ENCODE assay signal across 8 cellular contexts in genomic region chr2:157404363-157404762, GRCh38. TPM values are rescaled to one million over a fixed set of nuclear protein-coding genes. Genes with fewer than 3 reads are reported as not detected.
DNase-seq lines count a peak whose midpoint lies in the region; FAIRE-seq and TF ChIP-seq lines count a peak whose summit lies in the region.

No MANE protein-coding gene starts in this region.

- no peaks in the 10 kb centered on the region for H3K27me3 ChIP-seq in neuronal stem cell (ENCODE audit: control insufficient read depth in 3 of 3, insufficient read depth in 3 of 3, low read depth in 1 of 3, low read length in 3 of 3)

- H3K36me3 ChIP-seq in neuronal stem cell (replicated peaks in 1 of 2; ENCODE audit: control insufficient read depth in 2 of 2, insufficient read depth in 2 of 2, low read length in 2 of 2), result no peaks in the 10 kb centered on the region

- no peaks in the 10 kb centered on the region for H3K9me3 ChIP-seq in neuronal stem cell (replicated peaks in 1 of 2; ENCODE audit: control insufficient read depth in 2 of 2, insufficient read depth in 1 of 2, low read depth in 1 of 2, low read length in 2 of 2)

- H2AFZ ChIP-seq in neuronal stem cell (ENCODE audit: low read length), result no peak overlapping the region

- no peak overlapping the region for H2BK12ac ChIP-seq in neuronal stem cell (ENCODE audit: low read length)

- FAIRE-seq in GM12891 (lab: Jason Lieb, UNC), result peak; percentile 95

- H3K27ac ChIP-seq in neuronal stem cell (replicated peaks; ENCODE audit: low read length), result no peak overlapping the region

- no peak overlapping the region for H2BK120ac ChIP-seq in neuronal stem cell (ENCODE audit: low read depth, low read length)

- WGBS in neuronal stem cell (ENCODE audit: extremely low coverage in 2 of 2, insufficient read length in 2 of 2, insufficient replicate concordance in 1 of 2), 2 donors, result no CpG with 5 or more reads among the region's 2 CpGs

- H3K4ac ChIP-seq in neuronal stem cell (ENCODE audit: low read length), result no peak overlapping the region

- no peak overlapping the region for H4K91ac ChIP-seq in neuronal stem cell (ENCODE audit: low read depth, low read length, poor library complexity)

- no peak overlapping the region for H3K4me2 ChIP-seq in neuronal stem cell (ENCODE audit: insufficient read depth, low read length, poor library complexity, severe bottlenecking)

- DNase-seq in GM12891 (ENCODE audit: insufficient read length, low spot score), result peak; percentile 32
- DNase-seq in H4 (ENCODE audit: low spot score), result peak; percentile 7
- DNase-seq in MV-4-11 (lab: John Stamatoyannopoulos, UW), result peak; percentile 73
- DNase-seq in activated gamma-delta T cell treated with anti-CD3 and anti-CD28 coated beads, Interleukin-2, amount 50 U/mL, for 16 hours (ENCODE audit: low read depth), result peak; percentile 52
- peak; percentile 29 to 64 for DNase-seq in stimulated activated CD4-positive, alpha-beta T cell treated with anti-CD3 and anti-CD28 coated beads, Interleukin-4, amount 100 ng/mL, for 4 hours
- DNase-seq in NCI-H446 (lab: John Stamatoyannopoulos, UW), result no peak
- DNase-seq in neuronal stem cell (ENCODE audit: low spot score), result no peak
- no peak for DNase-seq in NCI-H526 treated with DMSO at 0.1 percent for 48 hours (lab: John Stamatoyannopoulos, UW)

- H3K18ac ChIP-seq in neuronal stem cell (ENCODE audit: low read length), result no peak overlapping the region

- H2BK5ac ChIP-seq in neuronal stem cell (ENCODE audit: low read length), result no peak overlapping the region

- no peak overlapping the region for H3K4me3 ChIP-seq in neuronal stem cell (ENCODE audit: low read length in 2 of 2)

- no peak overlapping the region for H3K9ac ChIP-seq in neuronal stem cell (ENCODE audit: low read depth, low read length, poor library complexity)

- no peak overlapping the region for H2BK15ac ChIP-seq in neuronal stem cell (ENCODE audit: low read length)

- no peak overlapping the region for H4K8ac ChIP-seq in neuronal stem cell (ENCODE audit: low read depth, low read length)

- H3K23ac ChIP-seq in neuronal stem cell (ENCODE audit: low read depth, low read length, poor library complexity), result no peak overlapping the region

- H3K79me1 ChIP-seq in neuronal stem cell (ENCODE audit: low read depth, low read length), result no peaks in the 10 kb centered on the region

- no peaks in the 10 kb centered on the region for H3K4me1 ChIP-seq in neuronal stem cell (ENCODE audit: control insufficient read depth in 2 of 2, insufficient read depth in 1 of 2, low read depth in 1 of 2, low read length in 2 of 2)

- H3K14ac ChIP-seq in neuronal stem cell (ENCODE audit: low read length), result no peak overlapping the region

- H2AK5ac ChIP-seq in neuronal stem cell (ENCODE audit: low read depth, low read length), result no peak overlapping the region

- TF ChIP-seq POLR2A in GM12891 (IDR thresholded peaks at IDR 0.05; ENCODE audit: low read depth, low read length), result 0 out of 2 replicates have a peak, but pooled peaks have one; percentile 23

TF ChIP-seq in GM12891, 5 proteins besides CTCF, POLR2A, EP300 and RAD21:
- peak; percentile 71 for TF ChIP-seq PAX5 (IDR thresholded peaks at IDR 0.05; ENCODE audit: insufficient read depth, low read length, severe bottlenecking)
- peak; percentile 74 for TF ChIP-seq SPI1 (IDR thresholded peaks at IDR 0.05; ENCODE audit: low read depth, low read length)
- 0 out of 2 replicates have a peak, but pooled peaks have one; percentile 42 for TF ChIP-seq POU2F2 (IDR thresholded peaks at IDR 0.05; ENCODE audit: low read depth, low read length)
- TF ChIP-seq POLR2AphosphoS5 (IDR thresholded peaks at IDR 0.05; ENCODE audit: low read depth, low read length), result no peak
- no peak for TF ChIP-seq TAF1 (IDR thresholded peaks at IDR 0.05; ENCODE audit: low read depth, low read length)

RNA-seq across cellular contexts. Expression of gene CYTIP, which starts 39.5 kb away (rescaled TPM):
- 70.8 TPM for polyA plus RNA-seq in GM12891 (2012; ENCODE audit: low read depth, missing spikeins)
- 0.06 TPM in 1 of 2 replicates, not detected in the other for total RNA-seq in H4 (2014; rRNA removed; shearing (Covaris generic))
- 0.03 TPM for polyA plus RNA-seq in neuronal stem cell (2013, experiment 1 of 2)
- polyA plus RNA-seq in neuronal stem cell (2013, experiment 2 of 2), result not detected

Comparison
In these comparisons a context has a peak if more than half of its experiments do, and no peak if none do; other contexts are left out.
1. DNase-seq: peak in GM12891 (single experiment), H4 (single experiment), MV-4-11 (single experiment), activated gamma-delta T cell treated with anti-CD3 and anti-CD28 coated beads, Interleukin-2, amount 50 U/mL, for 16 hours (single experiment) and stimulated activated CD4-positive, alpha-beta T cell treated with anti-CD3 and anti-CD28 coated beads, Interleukin-4, amount 100 ng/mL, for 4 hours (2 of 2); none in NCI-H446 (0 of 2), neuronal stem cell (single experiment) and NCI-H526 treated with DMSO at 0.1 percent for 48 hours (single experiment).